In the genomic region with DNA sequence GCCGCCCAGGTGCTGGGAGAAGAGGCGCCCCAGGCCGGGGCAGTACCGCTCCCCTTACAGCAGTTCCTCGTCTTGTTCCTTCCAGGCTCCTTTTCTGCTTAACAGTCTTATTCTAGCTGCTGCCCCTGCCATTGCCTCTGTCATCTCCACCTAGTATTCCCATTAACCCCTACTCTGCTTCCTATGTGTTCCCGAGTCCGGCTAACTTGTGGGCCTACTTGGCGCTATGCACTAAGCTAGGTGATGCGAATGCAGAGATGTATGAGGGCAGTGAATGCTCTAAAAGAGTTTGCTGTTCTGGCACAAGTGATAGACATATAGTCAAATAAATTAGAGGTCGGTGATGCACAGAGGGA, we compare ENCODE assay signal across 1 cellular context.
TF ChIP-seq lines count a peak whose summit lies in the region.

No MANE protein-coding gene starts in this region.

TF ChIP-seq in HepG2, 621 proteins besides CTCF, POLR2A, EP300 and RAD21 (continues in another document):
- TF ChIP-seq KAT7 (CRISPR knock-in tag; IDR thresholded peaks at IDR 0.05; ENCODE audit: borderline replicate concordance) (no peak), KMT2B (CRISPR knock-in tag; IDR thresholded peaks at IDR 0.05) (no peak), PATZ1 (CRISPR knock-in tag; IDR thresholded peaks at IDR 0.05) (no peak), DR1 (CRISPR knock-in tag; IDR thresholded peaks at IDR 0.05) (peak; percentile 5; the same call in 1 of the 2 replicates), ZNF879 (CRISPR knock-in tag; IDR thresholded peaks at IDR 0.05) (no peak), ZFYVE20 (CRISPR knock-in tag; IDR thresholded peaks at IDR 0.05; ENCODE audit: borderline replicate concordance, low read depth) (no peak), BORCS8-MEF2B (CRISPR knock-in tag; IDR thresholded peaks at IDR 0.05) (no peak), SP4 (CRISPR knock-in tag; IDR thresholded peaks at IDR 0.05) (no peak), ETV5 (CRISPR knock-in tag; IDR thresholded peaks at IDR 0.05; ENCODE audit: borderline replicate concordance) (no peak), RFXANK (CRISPR knock-in tag; IDR thresholded peaks at IDR 0.05) (no peak), TBP (CRISPR knock-in tag; IDR thresholded peaks at IDR 0.05) (no peak), ZMYM4 (CRISPR knock-in tag; IDR thresholded peaks at IDR 0.05) (no peak), FLYWCH1 (CRISPR knock-in tag; IDR thresholded peaks at IDR 0.05) (no peak), ATF5 (CRISPR knock-in tag; IDR thresholded peaks at IDR 0.05; ENCODE audit: low read depth) (no peak), ZBTB20 (CRISPR knock-in tag; IDR thresholded peaks at IDR 0.05; ENCODE audit: borderline replicate concordance, low read depth) (no peak), MEIS2 (CRISPR knock-in tag; IDR thresholded peaks at IDR 0.05) (no peak), HMG20B (CRISPR knock-in tag; conservative IDR thresholded peaks at IDR 0.05) (no peak), CAMTA2 (CRISPR knock-in tag; IDR thresholded peaks at IDR 0.05; ENCODE audit: borderline replicate concordance) (no peak), E2F1 (CRISPR knock-in tag; IDR thresholded peaks at IDR 0.05) (no peak), THAP11 (CRISPR knock-in tag; IDR thresholded peaks at IDR 0.05) (peak; percentile 38), HOXA5 (CRISPR knock-in tag; IDR thresholded peaks at IDR 0.05) (0 out of 2 replicates have a peak, but pooled peaks have one; percentile 23), ZNF317 (CRISPR knock-in tag; IDR thresholded peaks at IDR 0.05) (no peak), KDM5A (IDR thresholded peaks at IDR 0.05; ENCODE audit: borderline replicate concordance, low read length) (no peak), ZZZ3 (CRISPR knock-in tag; IDR thresholded peaks at IDR 0.05; ENCODE audit: borderline replicate concordance) (no peak), ZNF761 (CRISPR knock-in tag; conservative IDR thresholded peaks at IDR 0.05) (no peak), SNAPC5 (CRISPR knock-in tag; IDR thresholded peaks at IDR 0.05; ENCODE audit: borderline replicate concordance) (no peak), ZNF460 (CRISPR knock-in tag; IDR thresholded peaks at IDR 0.05; ENCODE audit: borderline replicate concordance) (no peak), SRSF1 (optimal IDR thresholded peaks at IDR 0.05; ENCODE audit: low read depth, low read length) (no peak), CCDC6 (CRISPR knock-in tag; IDR thresholded peaks at IDR 0.05) (no peak), TERF1 (CRISPR knock-in tag; IDR thresholded peaks at IDR 0.05) (no peak), ZNF7 (CRISPR knock-in tag; IDR thresholded peaks at IDR 0.05) (no peak), ZNF160 (CRISPR knock-in tag; IDR thresholded peaks at IDR 0.05) (no peak), ZNF567 (CRISPR knock-in tag; IDR thresholded peaks at IDR 0.05; ENCODE audit: borderline replicate concordance) (no peak), NFIC (IDR thresholded peaks at IDR 0.05; ENCODE audit: low read length) (no peak), USF2 (IDR thresholded peaks at IDR 0.05; ENCODE audit: low read depth, low read length) (no peak), USF2 (CRISPR knock-in tag; IDR thresholded peaks at IDR 0.05; ENCODE audit: borderline replicate concordance) (no peak), ZNF790 (CRISPR knock-in tag; IDR thresholded peaks at IDR 0.05; ENCODE audit: borderline replicate concordance) (no peak), TCF7 (IDR thresholded peaks at IDR 0.05; ENCODE audit: low read depth) (no peak), HNRNPLL (IDR thresholded peaks at IDR 0.05; ENCODE audit: low read depth, low read length, poor library complexity, severe bottlenecking) (no peak), NFKBIZ (CRISPR knock-in tag; IDR thresholded peaks at IDR 0.05) (no peak), TGIF2 (CRISPR knock-in tag; IDR thresholded peaks at IDR 0.05) (no peak), FOSL1 (CRISPR knock-in tag; IDR thresholded peaks at IDR 0.05; ENCODE audit: borderline replicate concordance) (no peak), SMARCC2 (IDR thresholded peaks at IDR 0.05) (no peak), MTERF4 (CRISPR knock-in tag; IDR thresholded peaks at IDR 0.05) (no peak), ZNF83 (CRISPR knock-in tag; IDR thresholded peaks at IDR 0.05; ENCODE audit: borderline replicate concordance) (no peak), ZKSCAN1 (IDR thresholded peaks at IDR 0.05; ENCODE audit: low read length) (0 out of 2 replicates have a peak, but pooled peaks have one; percentile 52), ZNF713 (CRISPR knock-in tag; IDR thresholded peaks at IDR 0.05) (no peak), ZIK1 (CRISPR knock-in tag; IDR thresholded peaks at IDR 0.05; ENCODE audit: borderline replicate concordance, low read depth) (no peak), ZFX (CRISPR knock-in tag; IDR thresholded peaks at IDR 0.05; ENCODE audit: low read depth) (no peak), ZNF839 (CRISPR knock-in tag; IDR thresholded peaks at IDR 0.05; ENCODE audit: borderline replicate concordance) (no peak), MLLT10 (CRISPR knock-in tag; IDR thresholded peaks at IDR 0.05) (no peak), ZNF17 (CRISPR knock-in tag; IDR thresholded peaks at IDR 0.05) (no peak)
- TF ChIP-seq, protein P1, sequence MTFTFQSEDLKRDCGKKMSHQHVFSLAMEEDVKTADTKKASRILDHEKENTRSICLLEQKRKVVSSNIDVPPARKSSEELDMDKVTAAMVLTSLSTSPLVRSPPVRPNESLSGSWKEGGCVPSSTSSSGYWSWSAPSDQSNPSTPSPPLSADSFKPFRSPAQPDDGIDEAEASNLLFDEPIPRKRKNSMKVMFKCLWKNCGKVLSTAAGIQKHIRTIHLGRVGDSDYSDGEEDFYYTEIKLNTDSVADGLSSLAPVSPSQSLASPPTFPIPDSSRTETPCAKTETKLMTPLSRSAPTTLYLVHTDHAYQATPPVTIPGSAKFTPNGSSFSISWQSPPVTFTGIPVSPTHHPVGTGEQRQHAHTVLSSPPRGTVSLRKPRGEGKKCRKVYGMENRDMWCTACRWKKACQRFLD (CRISPR knock-in tag; IDR thresholded peaks at IDR 0.05; ENCODE audit: borderline replicate concordance) = 0 out of 2 replicates have a peak, but pooled peaks have one; percentile 9
- TF ChIP-seq, protein P2, sequence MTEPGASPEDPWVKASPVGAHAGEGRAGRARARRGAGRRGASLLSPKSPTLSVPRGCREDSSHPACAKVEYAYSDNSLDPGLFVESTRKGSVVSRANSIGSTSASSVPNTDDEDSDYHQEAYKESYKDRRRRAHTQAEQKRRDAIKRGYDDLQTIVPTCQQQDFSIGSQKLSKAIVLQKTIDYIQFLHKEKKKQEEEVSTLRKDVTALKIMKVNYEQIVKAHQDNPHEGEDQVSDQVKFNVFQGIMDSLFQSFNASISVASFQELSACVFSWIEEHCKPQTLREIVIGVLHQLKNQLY (CRISPR knock-in tag; IDR thresholded peaks at IDR 0.05) = no peak
- TF ChIP-seq, protein P3, sequence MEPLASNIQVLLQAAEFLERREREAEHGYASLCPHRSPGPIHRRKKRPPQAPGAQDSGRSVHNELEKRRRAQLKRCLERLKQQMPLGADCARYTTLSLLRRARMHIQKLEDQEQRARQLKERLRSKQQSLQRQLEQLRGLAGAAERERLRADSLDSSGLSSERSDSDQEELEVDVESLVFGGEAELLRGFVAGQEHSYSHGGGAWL (CRISPR knock-in tag; IDR thresholded peaks at IDR 0.05) = no peak
- TF ChIP-seq, protein P4, sequence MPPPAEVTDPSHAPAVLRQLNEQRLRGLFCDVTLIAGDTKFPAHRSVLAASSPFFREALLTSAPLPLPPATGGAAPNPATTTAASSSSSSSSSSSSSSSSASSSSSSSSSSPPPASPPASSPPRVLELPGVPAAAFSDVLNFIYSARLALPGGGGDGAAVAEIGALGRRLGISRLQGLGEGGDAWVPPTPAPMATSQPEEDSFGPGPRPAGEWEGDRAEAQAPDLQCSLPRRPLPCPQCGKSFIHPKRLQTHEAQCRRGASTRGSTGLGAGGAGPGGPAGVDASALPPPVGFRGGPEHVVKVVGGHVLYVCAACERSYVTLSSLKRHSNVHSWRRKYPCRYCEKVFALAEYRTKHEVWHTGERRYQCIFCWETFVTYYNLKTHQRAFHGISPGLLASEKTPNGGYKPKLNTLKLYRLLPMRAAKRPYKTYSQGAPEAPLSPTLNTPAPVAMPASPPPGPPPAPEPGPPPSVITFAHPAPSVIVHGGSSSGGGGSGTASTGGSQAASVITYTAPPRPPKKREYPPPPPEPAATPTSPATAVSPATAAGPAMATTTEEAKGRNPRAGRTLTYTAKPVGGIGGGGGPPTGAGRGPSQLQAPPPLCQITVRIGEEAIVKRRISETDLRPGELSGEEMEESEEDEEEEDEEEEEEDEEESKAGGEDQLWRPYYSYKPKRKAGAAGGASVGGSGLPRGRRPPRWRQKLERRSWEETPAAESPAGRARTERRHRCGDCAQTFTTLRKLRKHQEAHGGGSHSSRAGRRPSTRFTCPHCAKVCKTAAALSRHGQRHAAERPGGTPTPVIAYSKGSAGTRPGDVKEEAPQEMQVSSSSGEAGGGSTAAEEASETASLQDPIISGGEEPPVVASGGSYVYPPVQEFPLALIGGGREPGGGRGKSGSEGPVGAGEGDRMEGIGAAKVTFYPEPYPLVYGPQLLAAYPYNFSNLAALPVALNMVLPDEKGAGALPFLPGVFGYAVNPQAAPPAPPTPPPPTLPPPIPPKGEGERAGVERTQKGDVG (CRISPR knock-in tag; IDR thresholded peaks at IDR 0.05; ENCODE audit: borderline replicate concordance) = no peak
- TF ChIP-seq, protein P5, sequence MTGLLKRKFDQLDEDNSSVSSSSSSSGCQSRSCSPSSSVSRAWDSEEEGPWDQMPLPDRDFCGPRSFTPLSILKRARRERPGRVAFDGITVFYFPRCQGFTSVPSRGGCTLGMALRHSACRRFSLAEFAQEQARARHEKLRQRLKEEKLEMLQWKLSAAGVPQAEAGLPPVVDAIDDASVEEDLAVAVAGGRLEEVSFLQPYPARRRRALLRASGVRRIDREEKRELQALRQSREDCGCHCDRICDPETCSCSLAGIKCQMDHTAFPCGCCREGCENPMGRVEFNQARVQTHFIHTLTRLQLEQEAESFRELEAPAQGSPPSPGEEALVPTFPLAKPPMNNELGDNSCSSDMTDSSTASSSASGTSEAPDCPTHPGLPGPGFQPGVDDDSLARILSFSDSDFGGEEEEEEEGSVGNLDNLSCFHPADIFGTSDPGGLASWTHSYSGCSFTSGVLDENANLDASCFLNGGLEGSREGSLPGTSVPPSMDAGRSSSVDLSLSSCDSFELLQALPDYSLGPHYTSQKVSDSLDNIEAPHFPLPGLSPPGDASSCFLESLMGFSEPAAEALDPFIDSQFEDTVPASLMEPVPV (CRISPR knock-in tag; IDR thresholded peaks at IDR 0.05) = no peak
